Comparison of ENCODE assay signal across 7 cellular contexts in genomic region chr14:55064896-55065295, GRCh38. TPM values are rescaled to one million over a fixed set of nuclear protein-coding genes. Genes with fewer than 3 reads are reported as not detected.
A peak's percentile ranks its signal among the peaks of the same experiment; 100 is the strongest.
DNase-seq lines count a peak whose midpoint lies in the region; ATAC-seq, FAIRE-seq and TF ChIP-seq lines count a peak whose summit lies in the region.
"Not testable (repeated sequence)": the region's sequence is repeated elsewhere in the genome, so short reads cannot be mapped to it uniquely, and the experiment has no call there.

No MANE protein-coding gene starts in this region.

- H3K56ac ChIP-seq in IMR-90 (ENCODE audit: extremely low read depth, insufficient read depth, low read length): not testable (repeated sequence)

- CTCF ChIA-PET in IMR-90 (lab: Yijun Ruan, JAX): interaction anchor here (0.9 kb wide), 1 partner anchor 14 kb away, joined by 3 read pairs; no protein-coding TSS in a partner anchor
- CTCF ChIA-PET in activated CD4-positive, alpha-beta T cell treated with anti-CD3 and anti-CD28 coated beads for 36 hours (lab: Charles Lee): interaction anchor here (0.6 to 1.3 kb wide), 3 partner anchors 10 to 426 kb away, joined by 3 to 7 read pairs (median 4); no protein-coding TSS in a partner anchor

- no CpG with 5 or more reads among the region's 2 CpGs for WGBS in IMR-90 (ENCODE audit: extremely low coverage in 2 of 2, insufficient read length in 1 of 2), 2 experiments
- WGBS in pancreas, 2 donors: 76 to 83% methylated on average over 2 of the region's 2 CpGs

- H2AFZ ChIP-seq in IMR-90 (replicated peaks; ENCODE audit: low read length, poor library complexity): not testable (repeated sequence)

- H3K23ac ChIP-seq in IMR-90 (ENCODE audit: low read depth, low read length): not testable (repeated sequence)

- in situ Hi-C loops in IMR-90 (cut with MboI; ENCODE audit: low sequenced_read_pairs): not testable (repeated sequence)

- not testable (repeated sequence) for H2AK9ac ChIP-seq in IMR-90 (replicated peaks; ENCODE audit: low read depth, low read length, poor library complexity)

- not testable (repeated sequence) for H2AK5ac ChIP-seq in IMR-90 (ENCODE audit: low read depth, low read length)

- not testable (repeated sequence) for H3K4me1 Mint-ChIP-seq in activated CD4-positive, alpha-beta T cell treated with anti-CD3 and anti-CD28 coated beads for 36 hours
- peaks cover 38% of the 10 kb centered on the region for H3K4me1 Mint-ChIP-seq in brain

- POLR2A ChIA-PET in IMR-90 (lab: Charles Lee; ENCODE audit: unreplicated experiment): not testable (repeated sequence)
- POLR2A ChIA-PET in activated CD4-positive, alpha-beta T cell treated with anti-CD3 and anti-CD28 coated beads for 36 hours (lab: Charles Lee): interaction anchor here (1.8 kb wide), 1 partner anchor 12 kb away, joined by 8 read pairs; no protein-coding TSS in a partner anchor

- not testable (repeated sequence) for H3K9ac ChIP-seq in IMR-90 (ENCODE audit: low read depth, low read length); kidney (ENCODE audit: low read length in 2 of 2)

- not testable (repeated sequence) for H4K91ac ChIP-seq in IMR-90 (ENCODE audit: insufficient read depth, low read depth, low read length)

- not testable (repeated sequence) for H2BK5ac ChIP-seq in IMR-90 (ENCODE audit: low read depth, low read length, poor library complexity, severe bottlenecking)

- H4K8ac ChIP-seq in IMR-90 (ENCODE audit: low read depth in 2 of 2, low read length in 2 of 2): not testable (repeated sequence)

- not testable (repeated sequence) for H3K4me3 ChIP-seq in IMR-90 (ENCODE audit: insufficient read depth, low read depth, low read length); kidney (ENCODE audit: low read length in 2 of 2); pancreas

- H3K27me3 ChIP-seq in IMR-90 (ENCODE audit: control insufficient read depth, insufficient read depth, low read length); pancreas: not testable (repeated sequence)

- H3K27me3 Mint-ChIP-seq in activated CD4-positive, alpha-beta T cell treated with anti-CD3 and anti-CD28 coated beads for 36 hours; brain: not testable (repeated sequence)

- not testable (repeated sequence) for H3K9me3 ChIP-seq in IMR-90 (ENCODE audit: control insufficient read depth, insufficient read depth, low read length); kidney (ENCODE audit: control insufficient read depth in 1 of 2, low read length in 2 of 2); pancreas

- not testable (repeated sequence) for TF ChIP-seq CTCF in IMR-90 (conservative IDR thresholded peaks at IDR 0.05; ENCODE audit: low read depth, low read length); brain (conservative IDR thresholded peaks at IDR 0.05); kidney (IDR thresholded peaks at IDR 0.05; ENCODE audit: borderline replicate concordance, extremely low read depth, insufficient read depth); pancreas (IDR thresholded peaks at IDR 0.05)

- not testable (repeated sequence) for H3K4me2 ChIP-seq in IMR-90 (ENCODE audit: low read depth, low read length)

- not testable (repeated sequence) for H3K18ac ChIP-seq in IMR-90 (ENCODE audit: low read depth, low read length)

- not testable (repeated sequence) for BruUV-seq in IMR-90 (replicated peaks; lab: Mats Ljungman, UMichigan)

- not testable (repeated sequence) for H3K4me3 Mint-ChIP-seq in activated CD4-positive, alpha-beta T cell treated with anti-CD3 and anti-CD28 coated beads for 36 hours; brain

- not testable (repeated sequence) for H2BK15ac ChIP-seq in IMR-90 (ENCODE audit: low read depth, low read length)

- not testable (repeated sequence) for H2BK120ac ChIP-seq in IMR-90 (ENCODE audit: low read depth, low read length)

- H3K27ac Mint-ChIP-seq in activated CD4-positive, alpha-beta T cell treated with anti-CD3 and anti-CD28 coated beads for 36 hours: peak overlapping the region; percentile 29
- H3K27ac Mint-ChIP-seq in brain: peak overlapping the region in 3 of 5 experiments; percentile 78 to 87 (median 79)

- H3K9me3 Mint-ChIP-seq in activated CD4-positive, alpha-beta T cell treated with anti-CD3 and anti-CD28 coated beads for 36 hours (ENCODE audit: low read depth); brain: not testable (repeated sequence)

- not testable (repeated sequence) for H3K4me1 ChIP-seq in IMR-90 (ENCODE audit: control insufficient read depth, insufficient read depth, low read length); kidney (ENCODE audit: control insufficient read depth in 1 of 2, insufficient read depth in 1 of 2, low read depth in 1 of 2, low read length in 2 of 2); pancreas

- H3K14ac ChIP-seq in IMR-90 (replicated peaks; ENCODE audit: low read depth, low read length): not testable (repeated sequence)

- not testable (repeated sequence) for TF ChIP-seq POLR2A in IMR-90 (IDR thresholded peaks at IDR 0.05; ENCODE audit: low read depth, low read length)

- FAIRE-seq in A204.1 (lab: Jason Lieb, UNC) (peak; percentile 47), kidney (lab: Jason Lieb, UNC) (peak; percentile 30), pancreas (lab: Jason Lieb, UNC) (peak; percentile 59)

- not testable (repeated sequence) for H3K4ac ChIP-seq in IMR-90 (ENCODE audit: low read depth, low read length)

- peak; percentile 71 for ATAC-seq in IMR-90 (ENCODE audit: low read depth)
- not testable (repeated sequence) for ATAC-seq in activated CD4-positive, alpha-beta T cell treated with anti-CD3 and anti-CD28 coated beads for 36 hours; pancreas

- intact Hi-C loops in IMR-90 (cut with micrococcal nuclease); activated CD4-positive, alpha-beta T cell treated with anti-CD3 and anti-CD28 coated beads for 36 hours (cut with DNase I, micrococcal nuclease); kidney (cut with DNase I); pancreas (cut with DNase I): not testable (repeated sequence)

- H3K9me1 ChIP-seq in IMR-90 (ENCODE audit: insufficient read depth, low read length): not testable (repeated sequence)

- not testable (repeated sequence) for H3K27ac ChIP-seq in IMR-90 (ENCODE audit: insufficient read depth, low read length); kidney (ENCODE audit: low read depth in 2 of 2, low read length in 2 of 2); pancreas

- not testable (repeated sequence) for TF ChIP-seq RAD21 in IMR-90 (IDR thresholded peaks at IDR 0.05; ENCODE audit: low read length)

- H3K36me3 ChIP-seq in IMR-90 (ENCODE audit: control insufficient read depth, insufficient read depth, low read length) (peaks cover 26% of the 10 kb centered on the region), kidney (ENCODE audit: control insufficient read depth in 1 of 2, insufficient read depth in 2 of 2, low read length in 2 of 2) (peaks cover 16 to 21% of the 10 kb centered on the region in 2 donors), pancreas (peaks cover 0 to 15% (median 6%) of the 10 kb centered on the region in 3 donors)

- peaks cover 47% of the 10 kb centered on the region for H4K20me1 ChIP-seq in IMR-90 (ENCODE audit: insufficient read depth, low read length)

- dilution Hi-C loops in IMR-90 (cut with HindIII; ENCODE audit: low sequenced_read_pairs, unreplicated experiment): not testable (repeated sequence)

- H4K5ac ChIP-seq in IMR-90 (ENCODE audit: low read depth, low read length): not testable (repeated sequence)

- H3K79me1 ChIP-seq in IMR-90 (ENCODE audit: low read depth in 1 of 2, low read length in 2 of 2): peaks cover 16 to 60% of the 10 kb centered on the region in 2 experiments

- peak; percentile 62 for DNase-seq in IMR-90
- DNase-seq in activated CD4-positive, alpha-beta T cell treated with anti-CD3 and anti-CD28 coated beads for 36 hours; kidney; pancreas: not testable (repeated sequence)
- DNase-seq in fibroblast of gingiva (ENCODE audit: low read depth): peak; percentile 57

- peaks cover 56% of the 10 kb centered on the region for H3K36me3 Mint-ChIP-seq in activated CD4-positive, alpha-beta T cell treated with anti-CD3 and anti-CD28 coated beads for 36 hours (ENCODE audit: low read depth)
- H3K36me3 Mint-ChIP-seq in brain: peaks cover 80% of the 10 kb centered on the region

- not testable (repeated sequence) for H2BK20ac ChIP-seq in IMR-90 (ENCODE audit: low read depth, low read length)

RNA-seq across cellular contexts. Expression of gene MAPK1IP1L, which starts 13.4 kb away (rescaled TPM):
- 37.2 and 44.8 TPM in 2 replicates for total RNA-seq in IMR-90 (2012; rRNA removed)
- 168 and 201 TPM in 2 replicates for polyA plus RNA-seq in IMR-90 (2012; rRNA removed)
- polyA plus RNA-seq in IMR-90 (2012; cell fraction: cytosol; rRNA removed): 131 and 180 TPM in 2 replicates
- polyA plus RNA-seq in IMR-90 (2012; cell fraction: nucleus; rRNA removed; ENCODE audit: low replicate concordance): 51.1 and 80.0 TPM in 2 replicates
- 100 to 1,000 TPM in 1 of 2 experiments, 10 to 100 TPM in 1; 98.6 to 180 TPM for total RNA-seq in activated CD4-positive, alpha-beta T cell treated with anti-CD3 and anti-CD28 coated beads for 36 hours
- 91.1 TPM for polyA plus RNA-seq in brain (ENCODE audit: insufficient read depth, low read depth, low replicate concordance)
- 101 TPM for total RNA-seq in kidney
- 43.3 TPM for polyA plus RNA-seq in kidney (ENCODE audit: insufficient read depth, low read depth, low replicate concordance)
- 10 to 100 TPM; 15.2 to 29.7 (median 23.1) TPM for total RNA-seq in pancreas
- 10 to 100 TPM; 12.9 to 24.2 TPM for polyA plus RNA-seq in pancreas

RNA-seq across cellular contexts. Expression of gene SOCS4, which starts 37.9 kb away (rescaled TPM):
- total RNA-seq in IMR-90 (2012; rRNA removed) (12.7 and 21.7 TPM in 2 replicates), kidney (30.5 TPM), pancreas (10 to 100 TPM in 2 of 6 donors, 1 to 10 TPM in 4; 4.9 to 13.4 (median 6.5) TPM)
- polyA plus RNA-seq in IMR-90 (2012; rRNA removed) (3.3 and 4.6 TPM in 2 replicates), brain (ENCODE audit: insufficient read depth, low read depth, low replicate concordance) (3.2 TPM), kidney (ENCODE audit: insufficient read depth, low read depth, low replicate concordance) (6.0 TPM), pancreas (1 to 10 TPM; 2.4 to 4.9 TPM)
- 0.64 and 0.76 TPM in 2 replicates for polyA plus RNA-seq in IMR-90 (2012; cell fraction: cytosol; rRNA removed)
- polyA plus RNA-seq in IMR-90 (2012; cell fraction: nucleus; rRNA removed; ENCODE audit: low replicate concordance): 0.88 and 4.1 TPM in 2 replicates
- 10 to 100 TPM; 18.4 to 21.3 TPM for total RNA-seq in activated CD4-positive, alpha-beta T cell treated with anti-CD3 and anti-CD28 coated beads for 36 hours

RNA-seq across cellular contexts. Expression of gene WDHD1, which starts 38.0 kb away (rescaled TPM):
- total RNA-seq in IMR-90 (2012; rRNA removed) (13.1 and 17.5 TPM in 2 replicates), kidney (3.3 TPM), pancreas (1 to 10 TPM in 4 of 6 donors, under 1 TPM in 2; 0.46 to 2.3 (median 1.2) TPM)
- polyA plus RNA-seq in IMR-90 (2012; rRNA removed) (3.7 and 4.4 TPM in 2 replicates), brain (ENCODE audit: insufficient read depth, low read depth, low replicate concordance) (7.4 TPM), kidney (ENCODE audit: insufficient read depth, low read depth, low replicate concordance) (1.8 TPM), pancreas (under 1 TPM; 0.45 to 0.57 TPM)
- polyA plus RNA-seq in IMR-90 (2012; cell fraction: cytosol; rRNA removed): 0.48 and 0.61 TPM in 2 replicates
- 0.27 and 1.9 TPM in 2 replicates for polyA plus RNA-seq in IMR-90 (2012; cell fraction: nucleus; rRNA removed; ENCODE audit: low replicate concordance)
- 10 to 100 TPM; 64.4 to 71.1 TPM for total RNA-seq in activated CD4-positive, alpha-beta T cell treated with anti-CD3 and anti-CD28 coated beads for 36 hours
